Comparison of ENCODE assay signal across 8 cellular contexts in the genomic region with DNA sequence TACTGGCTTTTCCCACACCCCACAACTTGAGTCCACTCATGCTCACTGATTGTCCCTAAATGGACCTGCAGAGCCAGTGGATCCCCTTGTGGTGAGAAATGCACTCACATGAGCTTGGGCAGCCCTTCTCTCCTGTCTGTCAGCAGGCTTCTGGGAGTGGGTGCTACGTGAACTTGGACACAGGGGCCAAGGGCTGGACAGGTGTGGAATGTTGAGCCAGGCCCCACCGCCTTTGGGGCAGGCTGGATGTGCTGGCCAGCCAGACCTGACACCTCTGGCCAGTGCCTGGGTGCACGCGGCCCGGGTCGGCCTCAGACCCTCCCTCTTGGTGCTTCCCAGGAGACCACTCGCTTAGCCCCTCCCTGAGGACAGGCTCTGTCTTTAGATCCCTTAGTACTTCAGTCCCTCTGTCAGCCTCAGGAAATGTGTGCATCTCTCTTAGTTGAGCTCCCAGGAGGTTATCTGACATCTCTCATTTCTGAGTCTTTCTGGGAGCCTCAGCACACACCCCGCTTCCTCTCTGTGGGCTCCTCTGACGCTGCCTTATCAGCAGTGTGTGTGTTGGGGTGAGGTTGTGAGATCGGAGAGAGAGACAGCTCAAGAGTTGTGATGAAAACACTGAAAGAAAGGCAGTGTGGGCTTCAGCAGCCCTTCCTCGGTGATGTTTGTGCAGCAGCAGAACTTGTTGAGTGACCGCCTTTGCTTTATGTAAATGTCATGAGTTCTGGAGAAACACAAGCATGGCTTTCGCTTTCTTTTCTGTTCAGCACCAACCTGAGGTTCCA.
DNase-seq lines count a peak whose midpoint lies in the region; ATAC-seq and TF ChIP-seq lines count a peak whose summit lies in the region.

No MANE protein-coding gene starts in this region.

- peak overlapping the region; percentile 92 for H3K27ac Mint-ChIP-seq in WTC11

- no peaks in the 10 kb centered on the region for H3K27me3 Mint-ChIP-seq in WTC11 (ENCODE audit: low read depth)

- CTCF ChIA-PET in WTC11 (lab: Charles Lee): interaction anchor here (0.6 to 1.4 kb wide), 12 partner anchors 9 to 71 kb away, joined by 3 to 9 read pairs (median 6); no protein-coding TSS in a partner anchor

- H3K4me1 Mint-ChIP-seq in WTC11: peaks cover 18% of the 10 kb centered on the region

- H3K27ac ChIP-seq in 22Rv1: no peak overlapping the region

- no peaks in the 10 kb centered on the region for H3K36me3 Mint-ChIP-seq in WTC11

- H3K9me3 Mint-ChIP-seq in WTC11: no peaks in the 10 kb centered on the region

- H3K4me3 Mint-ChIP-seq in WTC11: no peak overlapping the region

- no peak overlapping the region for H3K4me3 ChIP-seq in retinal pigment epithelial cell (ENCODE audit: low read length)

- ATAC-seq in HG03139 (IDR thresholded peaks at IDR 0.05; ENCODE audit: unreplicated experiment): peak; percentile 50
- peak; percentile 71 for ATAC-seq in WTC11

- TF ChIP-seq POLR2A in GM18951 (IDR thresholded peaks at IDR 0.05; ENCODE audit: extremely low read depth, insufficient read depth, insufficient read length): peak; percentile 43

- 0 out of 2 replicates have a peak, but pooled peaks have one; percentile 11 for TF ChIP-seq CTCF in 22Rv1 (IDR thresholded peaks at IDR 0.05)
- peak; percentile 32; the same call in 1 of the 2 replicates for TF ChIP-seq CTCF in WTC11 (IDR thresholded peaks at IDR 0.05)
- TF ChIP-seq CTCF in retinal pigment epithelial cell (conservative IDR thresholded peaks at IDR 0.05; ENCODE audit: low read depth, low read length): peak; percentile 21

- in situ Hi-C loops in GM18951 (cut with MboI; ENCODE audit: low sequenced_read_pairs, unreplicated experiment): no loop called here

- POLR2A ChIA-PET in WTC11 (lab: Charles Lee): interaction anchor here (1.4 kb wide), 1 partner anchor 21 kb away, joined by 4 read pairs; no protein-coding TSS in a partner anchor

- DNase-seq in WTC11 (ENCODE audit: low spot score) (peak; percentile 40), retinal pigment epithelial cell (ENCODE audit: low read depth) (no peak), DMS153 (lab: John Stamatoyannopoulos, UW) (no peak), NCI-H187 treated with DMSO at 0.1 percent for 48 hours (lab: John Stamatoyannopoulos, UW) (no peak)
- peak; percentile 60 for DNase-seq in effector CD4-positive, alpha-beta T cell

TF ChIP-seq in WTC11, 78 proteins besides CTCF, POLR2A, EP300 and RAD21:
- TF ChIP-seq ZNF423 (CRISPR knock-in tag; IDR thresholded peaks at IDR 0.05) (no peak), GTF2I (CRISPR knock-in tag; conservative IDR thresholded peaks at IDR 0.05) (no peak), ATF3 (CRISPR knock-in tag; conservative IDR thresholded peaks at IDR 0.05) (no peak), ZNF512 (CRISPR knock-in tag; IDR thresholded peaks at IDR 0.05; ENCODE audit: borderline replicate concordance) (no peak), CREM (CRISPR knock-in tag; IDR thresholded peaks at IDR 0.05) (no peak), ZNF263 (CRISPR knock-in tag; IDR thresholded peaks at IDR 0.05; ENCODE audit: low read depth) (no peak), ELF4 (CRISPR knock-in tag; IDR thresholded peaks at IDR 0.05; ENCODE audit: low read depth) (no peak)
- TF ChIP-seq, protein P1, sequence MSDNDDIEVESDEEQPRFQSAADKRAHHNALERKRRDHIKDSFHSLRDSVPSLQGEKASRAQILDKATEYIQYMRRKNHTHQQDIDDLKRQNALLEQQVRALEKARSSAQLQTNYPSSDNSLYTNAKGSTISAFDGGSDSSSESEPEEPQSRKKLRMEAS (CRISPR knock-in tag; IDR thresholded peaks at IDR 0.05): 0 out of 2 replicates have a peak, but pooled peaks have one; percentile 18

Comparison
In these comparisons a context has a peak if more than half of its experiments do, and no peak if none do; other contexts are left out.
1. DNase-seq: peak in WTC11 (single experiment) and effector CD4-positive, alpha-beta T cell (single experiment); none in retinal pigment epithelial cell (single experiment), DMS153 (single experiment) and NCI-H187 treated with DMSO at 0.1 percent for 48 hours (single experiment).
2. Peak in every context shown above with its lines, with median percentiles within 50 percentile points of each other: CTCF ChIP-seq.